23 cellular contexts compared by ENCODE assay signal in the genomic region with DNA sequence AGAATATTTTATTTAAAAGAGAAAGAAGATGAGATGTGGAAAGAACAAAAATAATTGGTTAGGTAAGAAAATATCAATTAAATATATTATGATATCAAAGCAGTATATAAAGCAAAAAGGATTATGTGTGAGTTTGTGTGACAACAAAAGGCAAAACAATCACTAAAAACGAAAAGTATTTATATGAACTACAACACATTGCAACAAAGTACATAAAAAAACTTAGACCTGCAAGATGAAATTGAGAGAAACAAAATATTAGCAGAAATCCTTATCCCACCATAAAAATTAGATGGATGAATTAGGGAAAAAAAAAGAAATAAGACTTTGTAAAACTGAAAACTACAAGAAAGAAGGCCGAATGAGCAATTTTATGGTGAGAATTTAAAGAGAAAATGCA.
"Had no signal": no experiment of that assay in that cellular context is flagged by ENCODE, and none has a peak within 500 bp of the region (broad histone marks: within the 10 kb centered on the region; RNA-seq: fewer than 3 reads in every experiment).

No MANE protein-coding gene starts in this region.

- DNase-seq: colonic mucosa; cortex of kidney; effector CD8-positive, alpha-beta T cell; effector memory CD8-positive, alpha-beta T cell; endodermal cell; erythroblast; esophagus squamous epithelium; foreskin fibroblast; foreskin melanocyte; gastrocnemius medialis; glutamatergic neuron; head of caudate nucleus; heart right ventricle; hippocampal formation; left cardiac atrium; left ventricle myocardium inferior; lower lobe of right lung; mesendoderm; midbrain; naive thymus-derived CD4-positive, alpha-beta T cell had no signal

- H3K27me3 ChIP-seq: colonic mucosa had no signal

- H3K9me3 ChIP-seq: colonic mucosa, esophagus squamous epithelium, gastrocnemius medialis, heart right ventricle, left ventricle myocardium inferior, lower lobe of right lung had no signal

- H3K4me1 ChIP-seq: colonic mucosa, esophagus squamous epithelium, gastrocnemius medialis, heart right ventricle, left ventricle myocardium inferior, lower lobe of right lung had no signal

- FAIRE-seq: keratinocyte had no signal

- H3K27ac ChIP-seq: colonic mucosa, epithelial cell of prostate, esophagus squamous epithelium, gastrocnemius medialis, heart right ventricle, left ventricle myocardium inferior, lower lobe of right lung had no signal

- ATAC-seq: effector memory CD8-positive, alpha-beta T cell; esophagus mucosa; gastrocnemius medialis; heart right ventricle; left cardiac atrium; lower lobe of right lung; naive thymus-derived CD4-positive, alpha-beta T cell had no signal

- H3K4me3 ChIP-seq: colonic mucosa, esophagus squamous epithelium, gastrocnemius medialis, heart right ventricle, left ventricle myocardium inferior, lower lobe of right lung had no signal

- H3K36me3 ChIP-seq: colonic mucosa, esophagus squamous epithelium, gastrocnemius medialis, heart right ventricle, left ventricle myocardium inferior, lower lobe of right lung had no signal
